14 cellular contexts compared by ENCODE assay signal in genomic region chrX:143363419-143363818, GRCh38.
"Had no signal": no experiment of that assay in that cellular context is flagged by ENCODE, and none has a peak within 500 bp of the region (broad histone marks: within the 10 kb centered on the region; RNA-seq: fewer than 3 reads in every experiment).

No MANE protein-coding gene starts in this region.

- ATAC-seq: esophagus mucosa; heart left ventricle; left lobe of liver; naive thymus-derived CD8-positive, alpha-beta T cell; right cardiac atrium had no signal

- DNase-seq: effector CD4-positive, alpha-beta T cell; endodermal cell; heart left ventricle; hippocampal formation; mammary epithelial cell; naive thymus-derived CD8-positive, alpha-beta T cell; nucleus accumbens; ovary; right cardiac atrium; small intestine; stimulated activated CD4-positive, alpha-beta T cell treated with anti-CD3 and anti-CD28 coated beads, Interleukin-12 subunit alpha, Interleukin-12 subunit beta, amount 100 ng/mL, for 4 hours; stimulated activated naive CD4-positive, alpha-beta T cell treated with Interleukin-2 at 50 U/mL for 16 hours had no signal
